ENCODE assay signal across 8 cellular contexts in the genomic region with DNA sequence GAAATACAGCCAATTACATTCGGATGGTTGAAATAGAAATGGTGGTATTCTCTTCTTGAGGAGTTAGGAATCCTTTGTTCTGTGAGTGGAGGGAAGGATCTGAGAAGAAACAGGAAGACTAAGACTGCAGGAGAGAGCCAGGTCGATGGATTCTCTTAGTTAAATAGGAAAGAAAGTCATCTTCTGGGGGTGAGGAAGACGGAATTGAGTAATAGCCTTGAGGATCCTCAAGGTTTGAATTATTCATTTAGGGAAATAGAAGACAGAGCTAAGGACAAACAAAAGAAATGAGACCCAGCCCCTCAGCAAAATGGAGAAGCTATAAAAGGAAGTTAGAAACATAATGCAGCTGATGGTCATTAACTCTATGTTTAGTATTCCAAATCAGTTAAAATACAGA. TPM values are rescaled to one million over a fixed set of nuclear protein-coding genes. Genes with fewer than 3 reads are reported as not detected.
DNase-seq lines count a peak whose midpoint lies in the region; ATAC-seq and TF ChIP-seq lines count a peak whose summit lies in the region.

No MANE protein-coding gene starts in this region.

- peaks cover 2% of the 10 kb centered on the region for H3K9me1 ChIP-seq in IMR-90 (ENCODE audit: insufficient read depth, low read length)

- peaks cover 0 to 44% of the 10 kb centered on the region in 2 experiments; a peak in 2 of 4 replicates for H3K79me1 ChIP-seq in IMR-90 (ENCODE audit: low read depth in 1 of 2, low read length in 2 of 2)

- no peak overlapping the region for H2AFZ ChIP-seq in IMR-90 (replicated peaks; ENCODE audit: low read length, poor library complexity)

- H3K56ac ChIP-seq in IMR-90 (ENCODE audit: extremely low read depth, insufficient read depth, low read length): peak overlapping the region; percentile 90

- CTCF ChIA-PET in IMR-90 (lab: Yijun Ruan, JAX): interaction anchor here (1.8 kb wide), 1 partner anchor 44 kb away, joined by 5 read pairs; no protein-coding TSS in a partner anchor
- CTCF ChIA-PET in RWPE1 (lab: Yijun Ruan, JAX): interaction anchor here (0.7 kb wide), 1 partner anchor 48 kb away, joined by 3 read pairs; no protein-coding TSS in a partner anchor

- TF ChIP-seq POLR2A in IMR-90 (IDR thresholded peaks at IDR 0.05; ENCODE audit: low read depth, low read length): no peak
- no peak for TF ChIP-seq POLR2A in body of pancreas (IDR thresholded peaks at IDR 0.05)

- peak overlapping the region; percentile 32; the same call in 1 of the 2 replicates for H3K4ac ChIP-seq in IMR-90 (ENCODE audit: low read depth, low read length)

- H4K8ac ChIP-seq in IMR-90 (ENCODE audit: low read depth in 2 of 2, low read length in 2 of 2): no peak overlapping the region

- peak overlapping the region; percentile 14; the same call in 1 of the 2 replicates for H4K91ac ChIP-seq in IMR-90 (ENCODE audit: insufficient read depth, low read depth, low read length)

- DNase-seq in ACHN (peak; percentile 25), IMR-90 (peak; percentile 37), body of pancreas (no peak), medulla oblongata (ENCODE audit: extremely low spot score) (peak; percentile 67), nucleus accumbens (lab: John Stamatoyannopoulos, UW) (no peak), RWPE1 (ENCODE audit: low spot score) (no peak)

- no peak overlapping the region for H2AK5ac ChIP-seq in IMR-90 (ENCODE audit: low read depth, low read length)

- peak overlapping the region; percentile 77 for H3K4me3 ChIP-seq in IMR-90 (ENCODE audit: insufficient read depth, low read depth, low read length)
- peak overlapping the region in 1 of 2 donors; percentile 43 for H3K4me3 ChIP-seq in body of pancreas

- peak overlapping the region; percentile 53 for H3K14ac ChIP-seq in IMR-90 (replicated peaks; ENCODE audit: low read depth, low read length)

- peak overlapping the region; percentile 43 for H3K18ac ChIP-seq in IMR-90 (ENCODE audit: low read depth, low read length)

- dilution Hi-C loops in IMR-90 (cut with HindIII; ENCODE audit: low sequenced_read_pairs, unreplicated experiment): no loop called here

- H4K20me1 ChIP-seq in IMR-90 (ENCODE audit: insufficient read depth, low read length): peaks cover 58% of the 10 kb centered on the region

- H2BK20ac ChIP-seq in IMR-90 (ENCODE audit: low read depth, low read length): no peak overlapping the region

- no peak for TF ChIP-seq RAD21 in IMR-90 (IDR thresholded peaks at IDR 0.05; ENCODE audit: low read length)

- no peak overlapping the region for H2AK9ac ChIP-seq in IMR-90 (replicated peaks; ENCODE audit: low read depth, low read length, poor library complexity)

- ATAC-seq in IMR-90 (ENCODE audit: low read depth) (no peak), body of pancreas (no peak), HG02678 (IDR thresholded peaks at IDR 0.05; ENCODE audit: unreplicated experiment) (no peak), HG03378 (IDR thresholded peaks at IDR 0.05; ENCODE audit: unreplicated experiment) (no peak)

- H2BK5ac ChIP-seq in IMR-90 (ENCODE audit: low read depth, low read length, poor library complexity, severe bottlenecking): peak overlapping the region; percentile 87

- H3K27ac ChIP-seq in IMR-90 (ENCODE audit: insufficient read depth, low read length) (peak overlapping the region; percentile 70; the same call in 1 of the 2 replicates), body of pancreas (peak overlapping the region in 3 of 4 donors; percentile 91 to 98 (median 95)), RWPE1 (no peak overlapping the region)

- H3K36me3 ChIP-seq in IMR-90 (ENCODE audit: control insufficient read depth, insufficient read depth, low read length) (peaks cover 6% of the 10 kb centered on the region; the same call in 1 of the 2 replicates), body of pancreas (replicated peaks in 1 of 2; ENCODE audit: insufficient read depth in 1 of 2, low read depth in 2 of 2) (no peaks in the 10 kb centered on the region)

- H3K4me1 ChIP-seq in IMR-90 (ENCODE audit: control insufficient read depth, insufficient read depth, low read length): peaks cover 2% of the 10 kb centered on the region
- peaks cover 41% of the 10 kb centered on the region for H3K4me1 ChIP-seq in body of pancreas

- no peak overlapping the region for H4K5ac ChIP-seq in IMR-90 (ENCODE audit: low read depth, low read length)

- WGBS in IMR-90 (ENCODE audit: extremely low coverage in 2 of 2, insufficient read length in 1 of 2), 2 experiments: 0% methylated on average over 1 of the region's 3 CpGs; no CpG with 5 or more reads in 1 of the 2 experiments
- WGBS in body of pancreas, 2 donors: 2 to 6% methylated on average over 3 of the region's 3 CpGs

- BruUV-seq in IMR-90 (replicated peaks; lab: Mats Ljungman, UMichigan): TSS peak; percentile 51

- TF ChIP-seq CTCF in IMR-90 (conservative IDR thresholded peaks at IDR 0.05; ENCODE audit: low read depth, low read length): no peak
- TF ChIP-seq CTCF in body of pancreas (IDR thresholded peaks at IDR 0.05): no peak
- no peak for TF ChIP-seq CTCF in RWPE1 (conservative IDR thresholded peaks at IDR 0.05; ENCODE audit: low read depth)

- POLR2A ChIA-PET in IMR-90 (lab: Charles Lee; ENCODE audit: unreplicated experiment) (no interaction called here), RWPE1 (lab: Yijun Ruan, JAX; ENCODE audit: low non-redundant PET) (no interaction called here)

- intact Hi-C loops in IMR-90 (cut with micrococcal nuclease): loop anchor here (1.0 to 5.0 kb wide), 3 partner anchors 13 to 92 kb away; no protein-coding TSS in a partner anchor
- intact Hi-C loops in body of pancreas (cut with DNase I): no loop called here

- H3K27me3 ChIP-seq in IMR-90 (ENCODE audit: control insufficient read depth, insufficient read depth, low read length) (no peaks in the 10 kb centered on the region), body of pancreas (no peaks in the 10 kb centered on the region)

- H3K9me3 ChIP-seq in IMR-90 (ENCODE audit: control insufficient read depth, insufficient read depth, low read length): no peaks in the 10 kb centered on the region
- H3K9me3 ChIP-seq in body of pancreas: no peaks in the 10 kb centered on the region

- peak overlapping the region; percentile 94 for H3K9ac ChIP-seq in IMR-90 (ENCODE audit: low read depth, low read length)

- peak overlapping the region; percentile 93 for H3K4me2 ChIP-seq in IMR-90 (ENCODE audit: low read depth, low read length)

- H2BK15ac ChIP-seq in IMR-90 (ENCODE audit: low read depth, low read length): no peak overlapping the region

- H2BK120ac ChIP-seq in IMR-90 (ENCODE audit: low read depth, low read length): peak overlapping the region; percentile 24; the same call in 1 of the 2 replicates

- H3K23ac ChIP-seq in IMR-90 (ENCODE audit: low read depth, low read length): peak overlapping the region; percentile 59

- in situ Hi-C loops in ACHN (cut with HindIII; ENCODE audit: low pct_ligation_motif_present, low pct_unique_long_range_greater_than_20kb, low sequenced_read_pairs) (no loop called here), IMR-90 (cut with MboI; ENCODE audit: low sequenced_read_pairs) (no loop called here)

TF ChIP-seq in IMR-90, 13 proteins besides CTCF, POLR2A, EP300 and RAD21:
- TF ChIP-seq CEBPB (IDR thresholded peaks at IDR 0.05; ENCODE audit: low read depth, low read length): peak; percentile 18; the same call in 1 of the 2 replicates
- TF ChIP-seq, protein P1, sequence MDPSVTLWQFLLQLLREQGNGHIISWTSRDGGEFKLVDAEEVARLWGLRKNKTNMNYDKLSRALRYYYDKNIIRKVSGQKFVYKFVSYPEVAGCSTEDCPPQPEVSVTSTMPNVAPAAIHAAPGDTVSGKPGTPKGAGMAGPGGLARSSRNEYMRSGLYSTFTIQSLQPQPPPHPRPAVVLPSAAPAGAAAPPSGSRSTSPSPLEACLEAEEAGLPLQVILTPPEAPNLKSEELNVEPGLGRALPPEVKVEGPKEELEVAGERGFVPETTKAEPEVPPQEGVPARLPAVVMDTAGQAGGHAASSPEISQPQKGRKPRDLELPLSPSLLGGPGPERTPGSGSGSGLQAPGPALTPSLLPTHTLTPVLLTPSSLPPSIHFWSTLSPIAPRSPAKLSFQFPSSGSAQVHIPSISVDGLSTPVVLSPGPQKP (IDR thresholded peaks at IDR 0.05; ENCODE audit: borderline replicate concordance, low read depth, low read length): no peak
- TF ChIP-seq CHD1 (IDR thresholded peaks at IDR 0.05; ENCODE audit: low read depth, low read length): no peak

RNA-seq across cellular contexts. Expression of a gene that starts 1.8 kb away (rescaled TPM):
- total RNA-seq in IMR-90 (2012; rRNA removed): 97.7 and 221 TPM in 2 replicates
- 378 and 401 TPM in 2 replicates for polyA plus RNA-seq in IMR-90 (2012; rRNA removed)
- 100 and 185 TPM in 2 replicates for polyA plus RNA-seq in IMR-90 (2012; cell fraction: cytosol; rRNA removed)
- 33.9 and 158 TPM in 2 replicates for polyA plus RNA-seq in IMR-90 (2012; cell fraction: nucleus; rRNA removed; ENCODE audit: low replicate concordance)
- 100 to 1,000 TPM in 1 of 2 donors, 10 to 100 TPM in 1; 39.9 to 100 TPM for total RNA-seq in body of pancreas

RNA-seq across cellular contexts. Expression of a gene that starts 37.2 kb away (rescaled TPM):
- 0.90 and 1.1 TPM in 2 replicates for total RNA-seq in IMR-90 (2012; rRNA removed)
- 2.2 and 3.0 TPM in 2 replicates for polyA plus RNA-seq in IMR-90 (2012; rRNA removed)
- polyA plus RNA-seq in IMR-90 (2012; cell fraction: cytosol; rRNA removed): 2.3 and 2.8 TPM in 2 replicates
- 1.1 and 1.9 TPM in 2 replicates for polyA plus RNA-seq in IMR-90 (2012; cell fraction: nucleus; rRNA removed; ENCODE audit: low replicate concordance)
- total RNA-seq in body of pancreas: not detected

RNA-seq across cellular contexts. Expression of a gene that starts 59.7 kb away (rescaled TPM):
- total RNA-seq in IMR-90 (2012; rRNA removed): 8.1 and 12.2 TPM in 2 replicates
- 2.7 and 3.4 TPM in 2 replicates for polyA plus RNA-seq in IMR-90 (2012; rRNA removed)
- 0.33 and 0.62 TPM in 2 replicates for polyA plus RNA-seq in IMR-90 (2012; cell fraction: cytosol; rRNA removed)
- polyA plus RNA-seq in IMR-90 (2012; cell fraction: nucleus; rRNA removed; ENCODE audit: low replicate concordance): 0.97 and 9.1 TPM in 2 replicates
- 1 to 10 TPM; 6.7 to 8.9 TPM for total RNA-seq in body of pancreas

Comparison
In these comparisons a context has a peak if more than half of its experiments do, and no peak if none do; other contexts are left out.
1. DNase-seq: peak in ACHN (single experiment), IMR-90 (single experiment) and medulla oblongata (single experiment); none in body of pancreas (0 of 4), nucleus accumbens (0 of 56) and RWPE1 (single experiment).